ENCODE assay signal across 1 cellular context in the genomic region with DNA sequence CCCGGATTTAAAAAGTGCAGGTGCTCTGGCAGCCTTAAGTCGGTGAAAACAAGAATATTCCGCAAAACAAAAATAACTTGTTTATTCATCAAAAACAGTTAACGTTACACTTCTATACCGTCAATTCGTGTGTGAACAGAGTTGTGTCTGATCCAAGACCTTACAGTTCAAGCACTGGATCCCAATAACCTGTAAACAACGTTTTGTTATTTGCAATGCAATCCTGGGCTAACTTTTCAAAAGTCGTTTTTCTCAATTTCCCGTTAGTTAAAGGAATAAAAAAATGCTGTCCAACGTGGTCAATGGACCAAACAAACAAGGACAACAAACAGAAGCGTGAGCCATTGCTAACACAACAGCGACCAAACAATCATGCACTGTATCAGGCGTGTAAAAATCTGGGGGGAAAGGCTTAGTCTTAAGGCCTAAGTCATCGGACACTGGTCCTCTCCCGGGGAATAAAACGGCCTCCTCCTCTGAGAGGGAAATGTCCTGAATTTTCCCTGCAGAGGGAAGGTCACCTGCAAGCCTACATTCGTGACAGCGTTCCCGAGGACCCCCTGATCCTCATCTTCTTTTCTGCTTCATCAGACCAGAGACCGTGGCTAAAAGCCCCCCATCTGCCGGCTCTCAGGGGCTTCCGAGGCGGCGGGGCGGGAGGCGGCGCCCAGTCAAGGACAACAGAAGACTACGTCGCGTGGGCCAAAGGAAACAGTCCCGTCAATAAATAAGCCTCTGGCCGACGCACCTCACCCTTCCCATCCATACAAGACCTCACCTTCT.
A peak's percentile ranks its signal among the peaks of the same experiment; 100 is the strongest.
TF ChIP-seq lines count a peak whose summit lies in the region.

No MANE protein-coding gene starts in this region.

TF ChIP-seq in WTC11, 78 proteins besides CTCF, POLR2A, EP300 and RAD21 (continued from another document):
- TF ChIP-seq, protein P1, sequence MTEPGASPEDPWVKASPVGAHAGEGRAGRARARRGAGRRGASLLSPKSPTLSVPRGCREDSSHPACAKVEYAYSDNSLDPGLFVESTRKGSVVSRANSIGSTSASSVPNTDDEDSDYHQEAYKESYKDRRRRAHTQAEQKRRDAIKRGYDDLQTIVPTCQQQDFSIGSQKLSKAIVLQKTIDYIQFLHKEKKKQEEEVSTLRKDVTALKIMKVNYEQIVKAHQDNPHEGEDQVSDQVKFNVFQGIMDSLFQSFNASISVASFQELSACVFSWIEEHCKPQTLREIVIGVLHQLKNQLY (CRISPR knock-in tag; IDR thresholded peaks at IDR 0.05): no peak
- TF ChIP-seq TEAD4 (CRISPR knock-in tag; IDR thresholded peaks at IDR 0.05): no peak
- TF ChIP-seq, protein P2, sequence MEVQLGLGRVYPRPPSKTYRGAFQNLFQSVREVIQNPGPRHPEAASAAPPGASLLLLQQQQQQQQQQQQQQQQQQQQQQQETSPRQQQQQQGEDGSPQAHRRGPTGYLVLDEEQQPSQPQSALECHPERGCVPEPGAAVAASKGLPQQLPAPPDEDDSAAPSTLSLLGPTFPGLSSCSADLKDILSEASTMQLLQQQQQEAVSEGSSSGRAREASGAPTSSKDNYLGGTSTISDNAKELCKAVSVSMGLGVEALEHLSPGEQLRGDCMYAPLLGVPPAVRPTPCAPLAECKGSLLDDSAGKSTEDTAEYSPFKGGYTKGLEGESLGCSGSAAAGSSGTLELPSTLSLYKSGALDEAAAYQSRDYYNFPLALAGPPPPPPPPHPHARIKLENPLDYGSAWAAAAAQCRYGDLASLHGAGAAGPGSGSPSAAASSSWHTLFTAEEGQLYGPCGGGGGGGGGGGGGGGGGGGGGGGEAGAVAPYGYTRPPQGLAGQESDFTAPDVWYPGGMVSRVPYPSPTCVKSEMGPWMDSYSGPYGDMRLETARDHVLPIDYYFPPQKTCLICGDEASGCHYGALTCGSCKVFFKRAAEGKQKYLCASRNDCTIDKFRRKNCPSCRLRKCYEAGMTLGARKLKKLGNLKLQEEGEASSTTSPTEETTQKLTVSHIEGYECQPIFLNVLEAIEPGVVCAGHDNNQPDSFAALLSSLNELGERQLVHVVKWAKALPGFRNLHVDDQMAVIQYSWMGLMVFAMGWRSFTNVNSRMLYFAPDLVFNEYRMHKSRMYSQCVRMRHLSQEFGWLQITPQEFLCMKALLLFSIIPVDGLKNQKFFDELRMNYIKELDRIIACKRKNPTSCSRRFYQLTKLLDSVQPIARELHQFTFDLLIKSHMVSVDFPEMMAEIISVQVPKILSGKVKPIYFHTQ (CRISPR knock-in tag; IDR thresholded peaks at IDR 0.05): no peak
- no peak for TF ChIP-seq ZNF232 (CRISPR knock-in tag; IDR thresholded peaks at IDR 0.05)
- no peak for TF ChIP-seq RORB (CRISPR knock-in tag; IDR thresholded peaks at IDR 0.05)
- TF ChIP-seq, protein P3, sequence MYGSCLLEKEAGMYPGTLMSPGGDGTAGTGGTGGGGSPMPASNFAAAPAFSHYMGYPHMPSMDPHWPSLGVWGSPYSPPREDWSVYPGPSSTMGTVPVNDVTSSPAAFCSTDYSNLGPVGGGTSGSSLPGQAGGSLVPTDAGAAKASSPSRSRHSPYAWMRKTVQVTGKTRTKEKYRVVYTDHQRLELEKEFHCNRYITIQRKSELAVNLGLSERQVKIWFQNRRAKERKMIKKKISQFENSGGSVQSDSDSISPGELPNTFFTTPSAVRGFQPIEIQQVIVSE (CRISPR knock-in tag; IDR thresholded peaks at IDR 0.05; ENCODE audit: borderline replicate concordance): no peak
- TF ChIP-seq, protein P4, sequence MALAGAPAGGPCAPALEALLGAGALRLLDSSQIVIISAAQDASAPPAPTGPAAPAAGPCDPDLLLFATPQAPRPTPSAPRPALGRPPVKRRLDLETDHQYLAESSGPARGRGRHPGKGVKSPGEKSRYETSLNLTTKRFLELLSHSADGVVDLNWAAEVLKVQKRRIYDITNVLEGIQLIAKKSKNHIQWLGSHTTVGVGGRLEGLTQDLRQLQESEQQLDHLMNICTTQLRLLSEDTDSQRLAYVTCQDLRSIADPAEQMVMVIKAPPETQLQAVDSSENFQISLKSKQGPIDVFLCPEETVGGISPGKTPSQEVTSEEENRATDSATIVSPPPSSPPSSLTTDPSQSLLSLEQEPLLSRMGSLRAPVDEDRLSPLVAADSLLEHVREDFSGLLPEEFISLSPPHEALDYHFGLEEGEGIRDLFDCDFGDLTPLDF (CRISPR knock-in tag; IDR thresholded peaks at IDR 0.05): no peak
- TF ChIP-seq NFYB (CRISPR knock-in tag; conservative IDR thresholded peaks at IDR 0.05; ENCODE audit: low read depth): no peak
- TF ChIP-seq PRRX2 (CRISPR knock-in tag; IDR thresholded peaks at IDR 0.05): no peak
- TF ChIP-seq CREB1 (CRISPR knock-in tag; IDR thresholded peaks at IDR 0.05): no peak
- TF ChIP-seq, protein P5, sequence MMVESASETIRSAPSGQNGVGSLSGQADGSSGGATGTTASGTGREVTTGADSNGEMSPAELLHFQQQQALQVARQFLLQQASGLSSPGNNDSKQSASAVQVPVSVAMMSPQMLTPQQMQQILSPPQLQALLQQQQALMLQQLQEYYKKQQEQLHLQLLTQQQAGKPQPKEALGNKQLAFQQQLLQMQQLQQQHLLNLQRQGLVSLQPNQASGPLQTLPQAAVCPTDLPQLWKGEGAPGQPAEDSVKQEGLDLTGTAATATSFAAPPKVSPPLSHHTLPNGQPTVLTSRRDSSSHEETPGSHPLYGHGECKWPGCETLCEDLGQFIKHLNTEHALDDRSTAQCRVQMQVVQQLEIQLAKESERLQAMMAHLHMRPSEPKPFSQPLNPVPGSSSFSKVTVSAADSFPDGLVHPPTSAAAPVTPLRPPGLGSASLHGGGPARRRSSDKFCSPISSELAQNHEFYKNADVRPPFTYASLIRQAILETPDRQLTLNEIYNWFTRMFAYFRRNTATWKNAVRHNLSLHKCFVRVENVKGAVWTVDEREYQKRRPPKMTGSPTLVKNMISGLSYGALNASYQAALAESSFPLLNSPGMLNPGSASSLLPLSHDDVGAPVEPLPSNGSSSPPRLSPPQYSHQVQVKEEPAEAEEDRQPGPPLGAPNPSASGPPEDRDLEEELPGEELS (CRISPR knock-in tag; IDR thresholded peaks at IDR 0.05): 0 out of 2 replicates have a peak, but pooled peaks have one; percentile 18
- TF ChIP-seq, protein P6, sequence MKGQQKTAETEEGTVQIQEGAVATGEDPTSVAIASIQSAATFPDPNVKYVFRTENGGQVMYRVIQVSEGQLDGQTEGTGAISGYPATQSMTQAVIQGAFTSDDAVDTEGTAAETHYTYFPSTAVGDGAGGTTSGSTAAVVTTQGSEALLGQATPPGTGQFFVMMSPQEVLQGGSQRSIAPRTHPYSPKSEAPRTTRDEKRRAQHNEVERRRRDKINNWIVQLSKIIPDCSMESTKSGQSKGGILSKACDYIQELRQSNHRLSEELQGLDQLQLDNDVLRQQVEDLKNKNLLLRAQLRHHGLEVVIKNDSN (CRISPR knock-in tag; IDR thresholded peaks at IDR 0.05): no peak
- TF ChIP-seq, protein P7, sequence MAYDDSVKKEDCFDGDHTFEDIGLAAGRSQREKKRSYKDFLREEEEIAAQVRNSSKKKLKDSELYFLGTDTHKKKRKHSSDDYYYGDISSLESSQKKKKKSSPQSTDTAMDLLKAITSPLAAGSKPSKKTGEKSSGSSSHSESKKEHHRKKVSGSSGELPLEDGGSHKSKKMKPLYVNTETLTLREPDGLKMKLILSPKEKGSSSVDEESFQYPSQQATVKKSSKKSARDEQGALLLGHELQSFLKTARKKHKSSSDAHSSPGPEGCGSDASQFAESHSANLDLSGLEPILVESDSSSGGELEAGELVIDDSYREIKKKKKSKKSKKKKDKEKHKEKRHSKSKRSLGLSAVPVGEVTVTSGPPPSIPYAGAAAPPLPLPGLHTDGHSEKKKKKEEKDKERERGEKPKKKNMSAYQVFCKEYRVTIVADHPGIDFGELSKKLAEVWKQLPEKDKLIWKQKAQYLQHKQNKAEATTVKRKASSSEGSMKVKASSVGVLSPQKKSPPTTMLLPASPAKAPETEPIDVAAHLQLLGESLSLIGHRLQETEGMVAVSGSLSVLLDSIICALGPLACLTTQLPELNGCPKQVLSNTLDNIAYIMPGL (CRISPR knock-in tag; IDR thresholded peaks at IDR 0.05): 0 out of 2 replicates have a peak, but pooled peaks have one; percentile 4
